Comparison of ENCODE assay signal across 22 cellular contexts in genomic region chr7:82904871-82905270, GRCh38.
DNase-seq lines count a peak whose midpoint lies in the region; TF ChIP-seq lines count a peak whose summit lies in the region.
"Had no signal": no experiment of that assay in that cellular context is flagged by ENCODE, and none has a peak within 500 bp of the region (broad histone marks: within the 10 kb centered on the region; RNA-seq: fewer than 3 reads in every experiment).

No MANE protein-coding gene starts in this region.

- H3K9me3 ChIP-seq in OCI-LY7 (ENCODE audit: low read length), result no peaks in the 10 kb centered on the region
- H3K9me3 ChIP-seq: A549; BE2C; BLaER1 treated with 17β-estradiol and CSF1 and Interleukin-3, amounts not matched to agents 10 nM and 100 nM; HAP-1 had no signal

- CTCF ChIA-PET in OCI-LY7 (lab: Charles Lee; ENCODE audit: unreplicated experiment), result interaction anchor here (0.6 kb wide), 1 partner anchor 351 kb away, joined by 3 read pairs; no protein-coding TSS in a partner anchor

- no peaks in the 10 kb centered on the region for H3K4me1 ChIP-seq in OCI-LY7 (ENCODE audit: insufficient read depth, low read length, poor library complexity, severe bottlenecking)
- H3K4me1 ChIP-seq: A549; BE2C; BLaER1 treated with 17β-estradiol and CSF1 and Interleukin-3, amounts not matched to agents 10 nM and 100 nM; HAP-1 had no signal

- no peaks in the 10 kb centered on the region for H3K36me3 ChIP-seq in OCI-LY7 (ENCODE audit: insufficient read depth, low read length)
- H3K36me3 ChIP-seq: BE2C; BLaER1 treated with 17β-estradiol and CSF1 and Interleukin-3, amounts not matched to agents 10 nM and 100 nM; HAP-1 had no signal

- POLR2A ChIA-PET in OCI-LY7 (lab: Charles Lee), result no interaction called here

- H4K20me1 ChIP-seq in OCI-LY7 (ENCODE audit: insufficient read depth, low read length), result no peaks in the 10 kb centered on the region
- H4K20me1 ChIP-seq: BLaER1 treated with 17β-estradiol and CSF1 and Interleukin-3, amounts not matched to agents 10 nM and 100 nM had no signal

- H3K4me3 ChIP-seq in OCI-LY7 (ENCODE audit: low read depth, low read length, poor library complexity, severe bottlenecking), result no peak overlapping the region
- H3K4me3 ChIP-seq: A549; BLaER1 treated with 17β-estradiol and CSF1 and Interleukin-3, amounts not matched to agents 10 nM and 100 nM; HAP-1 had no signal

- no peak overlapping the region for H2AFZ ChIP-seq in OCI-LY7 (ENCODE audit: low read length)

- H3K27ac ChIP-seq in OCI-LY7 (ENCODE audit: low read depth, low read length, poor library complexity, severe bottlenecking), result no peak overlapping the region
- H3K27ac ChIP-seq: A549; BLaER1 treated with 17β-estradiol and CSF1 and Interleukin-3, amounts not matched to agents 10 nM and 100 nM had no signal

- H3K9me2 ChIP-seq in OCI-LY7 (ENCODE audit: insufficient read depth, low read length), result no peaks in the 10 kb centered on the region

- intact Hi-C loops in OCI-LY7 (cut with micrococcal nuclease; ENCODE audit: unreplicated experiment), result loop anchor here (5.0 kb wide), 1 partner anchor 93 kb away; no protein-coding TSS in a partner anchor

- no peak overlapping the region for H3K4me2 ChIP-seq in OCI-LY7 (ENCODE audit: low read length)
- H3K4me2 ChIP-seq: A549; BLaER1 treated with 17β-estradiol and CSF1 and Interleukin-3, amounts not matched to agents 10 nM and 100 nM had no signal

- TF ChIP-seq CTCF in OCI-LY7 (conservative IDR thresholded peaks at IDR 0.05; ENCODE audit: low read length), result no peak

- H3K79me2 ChIP-seq in OCI-LY7 (ENCODE audit: insufficient read depth, low read depth, low read length), result no peaks in the 10 kb centered on the region

- BruUV-seq in OCI-LY7 (replicated peaks; lab: Mats Ljungman, UMichigan), result no TSS peak

- peak; percentile 36 for DNase-seq in NCI-H2171 treated with DMSO at 0.1 percent for 48 hours (lab: John Stamatoyannopoulos, UW)
- no peak for DNase-seq in NCI-H2171 (lab: John Stamatoyannopoulos, UW)
- DNase-seq in DMS 273 treated with DMSO at 0.1 percent for 48 hours (lab: John Stamatoyannopoulos, UW), result peak; percentile 20
- DNase-seq in NCI-H69 (lab: John Stamatoyannopoulos, UW), result peak; percentile 51
- peak; percentile 10 for DNase-seq in cerebellum (ENCODE audit: low spot score)
- no peak for DNase-seq in SHP77 (lab: John Stamatoyannopoulos, UW)
- no peak for DNase-seq in HCEC 1CT
- no peak for DNase-seq in OCI-LY7 (ENCODE audit: low spot score)
- DNase-seq: 8988T; ACHN; AML-193; BE2C; Calu3; CD4-positive, alpha-beta memory T cell; COR-L47; DMS79; EL; GF-D8; GOT3 had no signal

Comparison
In these comparisons a context has a peak if more than half of its experiments do, and no peak if none do; other contexts are left out.
1. DNase-seq: peak in NCI-H2171 treated with DMSO at 0.1 percent for 48 hours (single experiment), DMS 273 treated with DMSO at 0.1 percent for 48 hours (single experiment), NCI-H69 (single experiment) and cerebellum (single experiment); none in NCI-H2171 (single experiment), SHP77 (0 of 2), HCEC 1CT (single experiment) and OCI-LY7 (single experiment).